ENCODE assay signal across 18 cellular contexts in genomic region chr2:239379641-239380170, GRCh38. TPM values are rescaled to one million over a fixed set of nuclear protein-coding genes. Genes with fewer than 3 reads are reported as not detected.
DNase-seq lines count a peak whose midpoint lies in the region; ATAC-seq, FAIRE-seq and TF ChIP-seq lines count a peak whose summit lies in the region.
"Had no signal": no experiment of that assay in that cellular context is flagged by ENCODE, and none has a peak within 500 bp of the region (broad histone marks: within the 10 kb centered on the region; RNA-seq: fewer than 3 reads in every experiment).

No MANE protein-coding gene starts in this region.

- TF ChIP-seq CTCF in H1 (IDR thresholded peaks at IDR 0.05; ENCODE audit: control extremely low read depth in 1 of 3, insufficient read depth in 1 of 3, low read depth in 1 of 3, low read length in 3 of 3), result peak; percentile 54 to 71 (median 62)

- peak overlapping the region in 2 of 3 donors; percentile 92 to 98 for H3K27ac Mint-ChIP-seq in IgD-negative memory B cell

- H2AFZ ChIP-seq in H1 (ENCODE audit: low read length) (no peak overlapping the region), neuronal stem cell (ENCODE audit: low read length) (no peak overlapping the region)

- H4K8ac ChIP-seq in H1 (ENCODE audit: extremely low read depth, insufficient read depth, low read length) (no peak overlapping the region), neuronal stem cell (ENCODE audit: low read depth, low read length) (no peak overlapping the region)

- H3K4me2 ChIP-seq in H1 (ENCODE audit: insufficient read depth in 1 of 2, low read depth in 2 of 2, low read length in 2 of 2) (no peak overlapping the region), neuronal stem cell (ENCODE audit: insufficient read depth, low read length, poor library complexity, severe bottlenecking) (no peak overlapping the region)

- H2BK5ac ChIP-seq in H1 (ENCODE audit: low read depth, low read length) (no peak overlapping the region), neuronal stem cell (ENCODE audit: low read length) (peak overlapping the region; percentile 36)

- H2BK20ac ChIP-seq in H1 (ENCODE audit: low read length), result no peak overlapping the region

- peaks cover 0 to 86% of the 10 kb centered on the region in 2 experiments; a peak in 2 of 4 replicates for H3K79me2 ChIP-seq in H1 (ENCODE audit: control insufficient read depth in 1 of 2, insufficient read depth in 2 of 2, low read length in 2 of 2)

- peaks cover 20 to 22% (median 20%) of the 10 kb centered on the region in 3 donors for H3K4me1 Mint-ChIP-seq in IgD-negative memory B cell

- no peak overlapping the region for H3K9ac ChIP-seq in H1 (replicated peaks in 1 of 4; ENCODE audit: extremely low read depth in 1 of 4, low read depth in 3 of 4, low read length in 3 of 4)
- no peak overlapping the region for H3K9ac ChIP-seq in neuronal stem cell (ENCODE audit: low read depth, low read length, poor library complexity)

- H2BK120ac ChIP-seq in H1 (replicated peaks; ENCODE audit: low read depth, low read length) (no peak overlapping the region), neuronal stem cell (ENCODE audit: low read depth, low read length) (no peak overlapping the region)

- H4K5ac ChIP-seq in H1 (ENCODE audit: insufficient read length, low read depth, low read length), result no peak overlapping the region

- H3K23ac ChIP-seq in H1 (ENCODE audit: insufficient read length) (no peak overlapping the region), neuronal stem cell (ENCODE audit: low read depth, low read length, poor library complexity) (no peak overlapping the region)

- no peak overlapping the region for H3K4me3 ChIP-seq in H1 (ENCODE audit: extremely low read depth in 1 of 4, insufficient read depth in 2 of 4, low read depth in 3 of 4, low read length in 4 of 4)
- no peak overlapping the region for H3K4me3 ChIP-seq in neuronal stem cell (ENCODE audit: low read length in 2 of 2)
- H3K4me3 ChIP-seq: left lung had no signal

- no peak overlapping the region for H2AK5ac ChIP-seq in H1 (ENCODE audit: low read depth, low read length)
- H2AK5ac ChIP-seq in neuronal stem cell (ENCODE audit: low read depth, low read length), result peak overlapping the region; percentile 50

- WGBS in H1 (ENCODE audit: extremely low coverage in 1 of 2, insufficient coverage in 1 of 2, insufficient read length in 1 of 2, insufficient replicate concordance in 2 of 2, low coverage in 1 of 2, low lambda C conversion rate in 2 of 2, missing lambda C conversion rate in 1 of 2), 2 experiments, result 89% methylated on average over 19 of the region's 19 CpGs; no CpG with 5 or more reads in 1 of the 2 experiments
- WGBS in neuronal stem cell (ENCODE audit: extremely low coverage in 2 of 2, insufficient read length in 2 of 2, insufficient replicate concordance in 1 of 2), 2 donors, result no CpG with 5 or more reads among the region's 19 CpGs

- peak overlapping the region in 1 of 4 donors; percentile 34 for H3K4me3 Mint-ChIP-seq in IgD-negative memory B cell

- H3K79me1 ChIP-seq in H1 (ENCODE audit: low read depth, low read length), result peaks cover 26% of the 10 kb centered on the region
- H3K79me1 ChIP-seq in neuronal stem cell (ENCODE audit: low read depth, low read length), result peaks cover 36% of the 10 kb centered on the region

- H3K9me3 ChIP-seq in H1 (ENCODE audit: insufficient read depth in 2 of 2, low read depth in 1 of 2, low read length in 1 of 2) (no peaks in the 10 kb centered on the region), neuronal stem cell (replicated peaks in 1 of 2; ENCODE audit: control insufficient read depth in 2 of 2, insufficient read depth in 1 of 2, low read depth in 1 of 2, low read length in 2 of 2) (peaks cover 2 to 5% of the 10 kb centered on the region in 2 donors)
- H3K9me3 ChIP-seq: left lung had no signal

- H2BK15ac ChIP-seq in H1 (ENCODE audit: low read length) (no peak overlapping the region), neuronal stem cell (ENCODE audit: low read length) (no peak overlapping the region)

- H3K14ac ChIP-seq in H1 (ENCODE audit: insufficient read length), result no peak overlapping the region
- H3K14ac ChIP-seq in neuronal stem cell (ENCODE audit: low read length), result peak overlapping the region; percentile 51

- peaks cover 3% of the 10 kb centered on the region for H3K36me3 Mint-ChIP-seq in IgD-negative memory B cell

- no peak overlapping the region for H3K56ac ChIP-seq in H1 (replicated peaks; ENCODE audit: insufficient read length, low read depth, low read length)

- CTCF ChIA-PET in H1 (lab: Charles Lee; ENCODE audit: partially characterized antibody), result interaction anchor here (0.6 to 4.1 kb wide), 7 partner anchors 11 to 976 kb away, joined by 3 to 30 read pairs (median 3); no protein-coding TSS in a partner anchor

- no peak overlapping the region for H4K91ac ChIP-seq in H1 (replicated peaks; ENCODE audit: insufficient read length, low read length)
- no peak overlapping the region for H4K91ac ChIP-seq in neuronal stem cell (ENCODE audit: low read depth, low read length, poor library complexity)

- H3K18ac ChIP-seq in H1 (ENCODE audit: extremely low read depth, low read length), result no peak overlapping the region
- H3K18ac ChIP-seq in neuronal stem cell (ENCODE audit: low read length), result peak overlapping the region; percentile 54

- POLR2A ChIA-PET in H1 (lab: Charles Lee; ENCODE audit: partially characterized antibody), result interaction anchor here (1.5 kb wide), 1 partner anchor 10 kb away, joined by 5 read pairs; no protein-coding TSS in a partner anchor

- DNase-seq in activated CD4-positive, CD25-positive, alpha-beta regulatory T cell treated with anti-CD3 and anti-CD28 coated beads, Interleukin-2, amount 50 U/mL, for 72 hours, result peak; percentile 25
- DNase-seq in activated CD4-positive, CD25-positive, alpha-beta regulatory T cell (lab: John Stamatoyannopoulos, UW), result no peak
- DNase-seq in H1 (ENCODE audit: low read depth in 1 of 2, low spot score in 2 of 2), result no peak
- no peak for DNase-seq in neuronal stem cell (ENCODE audit: low spot score)
- DNase-seq in NCI-H82 (lab: John Stamatoyannopoulos, UW), result no peak
- DNase-seq in LoVo (ENCODE audit: low spot score), result no peak
- DNase-seq: ACHN; brain microvascular endothelial cell; DMS153; NCI-H187 treated with DMSO at 0.1 percent for 48 hours; NCI-H524 treated with DMSO at 0.1 percent for 48 hours; occipital lobe; RPMI8226; stimulated activated CD4-positive, alpha-beta T cell treated with anti-CD3 and anti-CD28 coated beads, Interleukin-12 subunit alpha, Interleukin-12 subunit beta, amount 100 ng/mL, for 4 hours; trophoblast cell had no signal

- H3K4ac ChIP-seq in H1 (replicated peaks; ENCODE audit: insufficient read length, low read depth, low read length) (no peak overlapping the region), neuronal stem cell (ENCODE audit: low read length) (peak overlapping the region; percentile 61)

- no peak overlapping the region for H3K27ac ChIP-seq in H1 (ENCODE audit: low read depth, low read length)
- H3K27ac ChIP-seq in neuronal stem cell (replicated peaks; ENCODE audit: low read length), result no peak overlapping the region
- H3K27ac ChIP-seq: brain microvascular endothelial cell, left lung had no signal

- TF ChIP-seq EP300 in H1 (IDR thresholded peaks at IDR 0.05; ENCODE audit: borderline replicate concordance in 1 of 2, low read depth in 2 of 2, low read length in 2 of 2), result no peak

- TF ChIP-seq POLR2A in H1 (IDR thresholded peaks at IDR 0.05; ENCODE audit: control extremely low read depth in 1 of 2, low read depth in 2 of 2, low read length in 2 of 2), result no peak

- H2BK12ac ChIP-seq in H1 (ENCODE audit: low read depth, low read length), result no peak overlapping the region
- no peak overlapping the region for H2BK12ac ChIP-seq in neuronal stem cell (ENCODE audit: low read length)

- H3K9me3 Mint-ChIP-seq in IgD-negative memory B cell, result no peaks in the 10 kb centered on the region

- H3K4me1 ChIP-seq in H1 (replicated peaks in 1 of 4; ENCODE audit: control insufficient read depth in 3 of 4, insufficient read depth in 4 of 4, low read length in 3 of 4) (peaks cover 12 to 24% (median 18%) of the 10 kb centered on the region in 4 experiments), neuronal stem cell (ENCODE audit: control insufficient read depth in 2 of 2, insufficient read depth in 1 of 2, low read depth in 1 of 2, low read length in 2 of 2) (peaks cover 0 to 9% of the 10 kb centered on the region in 2 donors)

- no peaks in the 10 kb centered on the region for H3K27me3 Mint-ChIP-seq in IgD-negative memory B cell

- no peaks in the 10 kb centered on the region for H3K27me3 ChIP-seq in H1 (replicated peaks in 1 of 4; ENCODE audit: control insufficient read depth in 3 of 4, extremely low read depth in 1 of 4, insufficient read depth in 3 of 4, low read length in 3 of 4)
- H3K27me3 ChIP-seq in neuronal stem cell (ENCODE audit: control insufficient read depth in 3 of 3, insufficient read depth in 3 of 3, low read depth in 1 of 3, low read length in 3 of 3), result no peaks in the 10 kb centered on the region
- H3K27me3 ChIP-seq: brain microvascular endothelial cell, left lung had no signal

- TF ChIP-seq RAD21 in H1 (IDR thresholded peaks at IDR 0.05 in 1 of 2, conservative IDR thresholded peaks at IDR 0.05 in 1 of 2; ENCODE audit: low read depth in 2 of 2, low read length in 2 of 2), result peak; percentile 72 to 83

- ATAC-seq in GM21526 (IDR thresholded peaks at IDR 0.05; ENCODE audit: low FRiP score, unreplicated experiment), result no peak
- ATAC-seq: left lung had no signal

- H3K23me2 ChIP-seq in H1 (ENCODE audit: low read depth, low read length), result no peaks in the 10 kb centered on the region

- H3K36me3 ChIP-seq in H1 (ENCODE audit: control insufficient read depth in 2 of 4, insufficient read depth in 4 of 4, low read length in 3 of 4) (no peaks in the 10 kb centered on the region), neuronal stem cell (replicated peaks in 1 of 2; ENCODE audit: control insufficient read depth in 2 of 2, insufficient read depth in 2 of 2, low read length in 2 of 2) (peaks cover 7 to 38% of the 10 kb centered on the region in 2 donors)
- H3K36me3 ChIP-seq: brain microvascular endothelial cell had no signal

- H4K20me1 ChIP-seq in H1 (replicated peaks in 1 of 2; ENCODE audit: control insufficient read depth in 1 of 2, insufficient read depth in 2 of 2, low read length in 2 of 2), result peaks cover 23 to 37% of the 10 kb centered on the region in 2 experiments

- FAIRE-seq in H1 (lab: Jason Lieb, UNC), result no peak

RNA-seq across cellular contexts. Expression of gene HDAC4, which starts 21.1 kb away (rescaled TPM):
- polyA plus RNA-seq in IgD-negative memory B cell, result 2.8 TPM
- total RNA-seq in H1 (2021; fragmentation: NEBNext Ultra II Directional; extraction: Animal tissue kit (Norgen Biotek cat#: 25700)), result 31.3 and 31.5 TPM in 2 replicates
- 15.4 and 31.2 TPM in 2 replicates for polyA plus RNA-seq in H1 (2011; rRNA removed)
- polyA plus RNA-seq in H1 (2011; cell fraction: cytosol; rRNA removed), result 14.3 TPM
- polyA plus RNA-seq in H1 (2011; cell fraction: nucleus; rRNA removed), result 24.1 TPM
- 9.7 to 17.8 TPM (median 12.6 TPM) in 4 replicates for polyA plus RNA-seq in H1 (2012, experiment 1 of 2)
- polyA plus RNA-seq in H1 (2012, experiment 2 of 2), result 5.0 TPM
- polyA plus RNA-seq in H1 (2013, experiment 1 of 2), result 14.8 TPM
- 12.6 TPM for polyA plus RNA-seq in H1 (2013, experiment 2 of 2)
- 35.1 and 38.5 TPM in 2 replicates for polyA minus RNA-seq in H1 (2011; rRNA and poly(A)+ RNA removed)
- polyA minus RNA-seq in H1 (2011; cell fraction: cytosol; rRNA and poly(A)+ RNA removed), result 26.3 TPM
- polyA minus RNA-seq in H1 (2011; cell fraction: nucleus; rRNA and poly(A)+ RNA removed), result 47.3 TPM
- polyA plus RNA-seq in neuronal stem cell (2013, experiment 1 of 2), result 15.9 TPM
- 18.7 TPM for polyA plus RNA-seq in neuronal stem cell (2013, experiment 2 of 2)
